In genomic region chr2:20438334-20439192, GRCh38 we compare ENCODE assay signal across 1 cellular context.
TF ChIP-seq lines count a peak whose summit lies in the region.

No MANE protein-coding gene starts in this region.

TF ChIP-seq in HEK293, 187 proteins besides CTCF, POLR2A, EP300 and RAD21 (continued from another document):
- TF ChIP-seq PRDM10 (tag by site-specific recombination; IDR thresholded peaks at IDR 0.05) = peak; percentile 39; the same call in 1 of the 2 replicates
- TF ChIP-seq ZEB2 (tag by site-specific recombination; IDR thresholded peaks at IDR 0.05) = peak; percentile 85
- peak; percentile 52; the same call in 1 of the 2 replicates for TF ChIP-seq GLIS2 (tag by site-specific recombination; IDR thresholded peaks at IDR 0.05)
- peak; percentile 98 for TF ChIP-seq ZNF629 (tag by site-specific recombination; IDR thresholded peaks at IDR 0.05)
- 0 out of 2 replicates have a peak, but pooled peaks have one; percentile 41 for TF ChIP-seq ZBTB17 (tag by site-specific recombination; IDR thresholded peaks at IDR 0.05)
- no peak for TF ChIP-seq ZNF112 (tag by site-specific recombination; IDR thresholded peaks at IDR 0.05)
- TF ChIP-seq ZNF366 (tag by site-specific recombination; conservative IDR thresholded peaks at IDR 0.05) = peak; percentile 78
- TF ChIP-seq REPIN1 (tag by site-specific recombination; IDR thresholded peaks at IDR 0.05; ENCODE audit: low read depth) = no peak
- TF ChIP-seq ZNF660 (tag by site-specific recombination; IDR thresholded peaks at IDR 0.05) = peak; percentile 97
- TF ChIP-seq WT1 (tag by site-specific recombination; IDR thresholded peaks at IDR 0.05) = peak; percentile 74
- peak; percentile 76; the same call in 1 of the 2 replicates for TF ChIP-seq ATF2 (tag by site-specific recombination; IDR thresholded peaks at IDR 0.05; ENCODE audit: low read depth)
- peak; percentile 84 for TF ChIP-seq ZNF398 (tag by site-specific recombination; IDR thresholded peaks at IDR 0.05)
- no peak for TF ChIP-seq ZNF280D (tag by site-specific recombination; IDR thresholded peaks at IDR 0.05)
